ENCODE assay signal across 7 cellular contexts in the genomic region with DNA sequence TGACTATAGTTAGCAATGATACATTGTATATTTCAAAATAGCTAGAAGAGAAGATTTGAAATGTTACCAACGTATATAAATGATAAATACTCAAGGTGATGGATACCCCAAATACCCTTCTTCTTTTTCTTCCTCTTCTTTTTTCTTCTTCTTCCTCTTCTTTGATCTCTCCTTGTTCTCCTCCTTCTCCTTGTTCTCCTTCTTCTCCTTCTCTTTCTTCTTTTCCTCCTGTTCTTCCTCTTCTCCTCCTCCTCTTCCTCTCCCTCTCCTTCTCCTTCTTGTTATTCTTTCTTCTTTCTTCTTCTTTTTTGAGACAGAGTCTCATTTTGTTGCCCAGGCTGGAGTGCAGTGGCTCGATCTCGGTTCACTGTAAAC. TPM values are rescaled to one million over a fixed set of nuclear protein-coding genes. Genes with fewer than 3 reads are reported as not detected.
A peak's percentile ranks its signal among the peaks of the same experiment; 100 is the strongest.
DNase-seq lines count a peak whose midpoint lies in the region; ATAC-seq, FAIRE-seq and TF ChIP-seq lines count a peak whose summit lies in the region.

No MANE protein-coding gene starts in this region.

- H3K4me3 ChIP-seq in HFF-Myc (replicated peaks; ENCODE audit: low read depth, low read length): peak overlapping the region; percentile 88
- H3K4me3 ChIP-seq in keratinocyte (ENCODE audit: control insufficient read depth in 2 of 3, extremely low read depth in 1 of 3, insufficient read depth in 2 of 3, low read depth in 1 of 3, low read length in 3 of 3): peak overlapping the region; percentile 53 to 69 (median 61)
- peak overlapping the region; percentile 55 to 88 (median 73) for H3K4me3 ChIP-seq in spleen

- peaks cover 10 to 44% of the 10 kb centered on the region in 2 donors for H3K36me3 Mint-ChIP-seq in activated naive CD4-positive, alpha-beta T cell treated with anti-CD3 and anti-CD28 coated beads, Interleukin-2, amount 50 U/mL, for 72 hours

- WGBS in spleen, 5 donors: 34 to 48% (median 40%) methylated on average over 3 of the region's 3 CpGs

- H3K27ac Mint-ChIP-seq in activated naive CD4-positive, alpha-beta T cell treated with anti-CD3 and anti-CD28 coated beads, Interleukin-2, amount 50 U/mL, for 72 hours: peak overlapping the region; percentile 99

- H3K27ac ChIP-seq in keratinocyte (ENCODE audit: control insufficient read depth, insufficient read depth, low read length): no peak overlapping the region
- peak overlapping the region; percentile 51 to 71 (median 63) for H3K27ac ChIP-seq in spleen

- H3K36me3 ChIP-seq in keratinocyte (ENCODE audit: control insufficient read depth in 2 of 2, extremely low read depth in 1 of 2, insufficient read depth in 2 of 2, low read length in 2 of 2): no peaks in the 10 kb centered on the region
- no peaks in the 10 kb centered on the region for H3K36me3 ChIP-seq in spleen

- H3K27me3 ChIP-seq in keratinocyte (ENCODE audit: control insufficient read depth, extremely low read depth, insufficient read depth, low read length) (no peaks in the 10 kb centered on the region), spleen (replicated peaks in 1 of 7) (peaks cover 0 to 5% (median 0%) of the 10 kb centered on the region in 7 donors)

- no peaks in the 10 kb centered on the region for H3K79me2 ChIP-seq in keratinocyte (ENCODE audit: control insufficient read depth, insufficient read depth, low read length)

- FAIRE-seq in keratinocyte (lab: Jason Lieb, UNC): no peak

- intact Hi-C loops in spleen (cut with DNase I; ENCODE audit: low total_unique reads): loop anchor here (5.0 kb wide), 1 partner anchor 310 kb away; no protein-coding TSS in a partner anchor

- dilution Hi-C loops in keratinocyte (cut with MboI; ENCODE audit: extremely low pct_ligation_motif_present, low sequenced_read_pairs): no loop called here

- no peaks in the 10 kb centered on the region for H3K4me1 ChIP-seq in keratinocyte (ENCODE audit: control insufficient read depth, extremely low read depth, insufficient read depth, low read length)
- peaks cover 0 to 22% (median 9%) of the 10 kb centered on the region in 6 donors for H3K4me1 ChIP-seq in spleen

- ATAC-seq in activated naive CD4-positive, alpha-beta T cell treated with anti-CD3 and anti-CD28 coated beads, Interleukin-2, amount 50 U/mL, for 72 hours: no peak
- ATAC-seq in HG02571 (IDR thresholded peaks at IDR 0.05; ENCODE audit: unreplicated experiment): no peak

- H4K20me1 ChIP-seq in keratinocyte (ENCODE audit: control insufficient read depth, extremely low read depth, insufficient read depth, low read length): no peaks in the 10 kb centered on the region

- TF ChIP-seq POLR2A in spleen (IDR thresholded peaks at IDR 0.05): no peak

- no peak overlapping the region for H3K9ac ChIP-seq in keratinocyte (ENCODE audit: control insufficient read depth, extremely low read depth, insufficient read depth, low read length)

- H3K4me2 ChIP-seq in keratinocyte (ENCODE audit: control insufficient read depth, extremely low read depth, insufficient read depth, low read depth, low read length): peak overlapping the region; percentile 93

- peaks cover 3 to 24% of the 10 kb centered on the region in 2 donors for H3K9me3 Mint-ChIP-seq in activated naive CD4-positive, alpha-beta T cell treated with anti-CD3 and anti-CD28 coated beads, Interleukin-2, amount 50 U/mL, for 72 hours

- DNase-seq in HFF-Myc (ENCODE audit: extremely low read depth, low read depth): no peak
- no peak for DNase-seq in activated naive CD4-positive, alpha-beta T cell treated with anti-CD3 and anti-CD28 coated beads, Interleukin-2, amount 50 U/mL, for 72 hours (ENCODE audit: low spot score in 2 of 2)
- no peak for DNase-seq in keratinocyte (ENCODE audit: low read depth, low spot score)
- no peak for DNase-seq in spleen
- DNase-seq in hypothalamus (lab: John Stamatoyannopoulos, UW): no peak
- no peak for DNase-seq in midbrain (lab: John Stamatoyannopoulos, UW)

- H3K9me1 ChIP-seq in keratinocyte (ENCODE audit: control insufficient read depth, extremely low read depth, insufficient read depth, low read length): no peaks in the 10 kb centered on the region

- H3K9me3 ChIP-seq in keratinocyte (ENCODE audit: control insufficient read depth, low read depth, low read length) (no peaks in the 10 kb centered on the region), spleen (peaks cover 0 to 6% (median 0%) of the 10 kb centered on the region in 8 donors)

- TF ChIP-seq CTCF in HFF-Myc (IDR thresholded peaks at IDR 0.05; ENCODE audit: low read depth, low read length, missing control alignments): no peak
- TF ChIP-seq CTCF in keratinocyte (optimal IDR thresholded peaks at IDR 0.05 in 1 of 3, IDR thresholded peaks at IDR 0.05 in 1 of 3, conservative IDR thresholded peaks at IDR 0.05 in 1 of 3; ENCODE audit: extremely low read depth in 1 of 3, insufficient read depth in 2 of 3, low read length in 3 of 3): no peak
- no peak for TF ChIP-seq CTCF in spleen (IDR thresholded peaks at IDR 0.05 in 8 of 11, conservative IDR thresholded peaks at IDR 0.05 in 3 of 11)

- H2AFZ ChIP-seq in keratinocyte (ENCODE audit: control insufficient read depth, low read length): peak overlapping the region; percentile 56

RNA-seq across cellular contexts. Expression of a gene that starts 0.6 kb away (rescaled TPM):
- total RNA-seq in activated naive CD4-positive, alpha-beta T cell treated with anti-CD3 and anti-CD28 coated beads, Interleukin-2, amount 50 U/mL, for 72 hours: 10 to 100 TPM in 1 of 2 donors, 1 to 10 TPM in 1; 3.2 to 31.2 TPM
- polyA plus RNA-seq in keratinocyte (0.95 to 1.6 TPM (median 1.1 TPM) in 3 replicates), spleen (1 to 10 TPM; 1.7 to 3.3 (median 2.1) TPM)
- 0.54 TPM for polyA plus RNA-seq in keratinocyte (2011; ENCODE audit: low read depth)
- polyA plus RNA-seq in keratinocyte (2011; cell fraction: cytosol; rRNA removed): 0.48 and 1.6 TPM in 2 replicates
- 2.2 and 2.4 TPM in 2 replicates for polyA plus RNA-seq in keratinocyte (2011; cell fraction: nucleus; rRNA removed)
- 0.37 and 0.58 TPM in 2 replicates for polyA plus RNA-seq in keratinocyte (2012; ENCODE audit: low replicate concordance)
- 1.9 to 4.4 TPM (median 2.1 TPM) in 3 replicates for polyA minus RNA-seq in keratinocyte
- 3.8 TPM for polyA minus RNA-seq in keratinocyte (2011; cell fraction: cytosol; rRNA and poly(A)+ RNA removed)
- polyA minus RNA-seq in keratinocyte (2011; cell fraction: nucleus; rRNA and poly(A)+ RNA removed): 0.95 and 2.3 TPM in 2 replicates
- 10 to 100 TPM in 4 of 7 donors, 1 to 10 TPM in 3; 4.7 to 22.6 (median 10.2) TPM for total RNA-seq in spleen
